In the genomic region with DNA sequence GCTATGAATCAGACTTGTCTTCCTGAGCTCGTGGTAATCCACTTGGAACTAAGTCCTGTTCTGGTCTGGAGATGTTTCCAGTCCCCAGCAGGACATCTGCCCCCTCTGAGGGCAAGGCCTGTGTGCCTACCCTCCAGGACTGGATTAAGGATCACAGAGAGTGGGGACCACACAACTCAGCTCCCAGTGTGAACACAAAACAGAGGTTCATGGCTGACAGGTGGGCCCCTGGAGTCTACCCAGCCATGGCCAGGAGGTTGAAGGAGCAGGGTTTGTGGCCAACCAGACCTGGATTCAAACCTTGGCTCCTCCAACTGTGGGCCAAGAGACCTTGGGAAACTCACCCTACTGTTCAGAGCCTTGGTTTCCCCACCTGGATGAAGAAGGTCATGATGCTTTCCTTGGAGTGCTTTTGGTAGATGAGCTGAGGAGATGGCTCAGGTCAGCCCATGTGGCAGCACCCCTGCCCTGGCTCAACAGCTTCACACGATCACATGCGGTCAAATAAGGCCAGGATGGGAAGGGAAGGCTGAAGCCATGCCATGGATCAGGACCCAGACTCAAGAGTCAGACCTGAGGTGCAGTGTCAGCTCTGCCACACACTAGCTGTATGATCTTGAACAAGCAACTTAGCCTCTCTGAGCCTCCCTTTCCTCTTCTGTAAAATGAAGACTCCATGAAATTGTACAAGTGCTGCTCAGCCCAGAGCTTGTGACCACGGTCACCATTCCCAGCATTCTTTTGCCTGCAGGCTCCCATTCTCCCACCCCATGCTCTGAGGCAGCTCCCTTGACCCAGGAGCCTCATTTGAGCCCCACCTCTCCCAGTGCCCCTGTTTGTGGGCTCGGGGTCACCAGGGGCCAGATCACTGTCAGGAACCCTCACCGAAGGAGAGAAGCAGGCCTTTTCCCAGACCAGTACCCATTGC, we compare ENCODE assay signal across 32 cellular contexts. TPM values are rescaled to one million over a fixed set of nuclear protein-coding genes. Genes with fewer than 3 reads are reported as not detected.
"Had no signal": no experiment of that assay in that cellular context is flagged by ENCODE, and none has a peak within 500 bp of the region (broad histone marks: within the 10 kb centered on the region; RNA-seq: fewer than 3 reads in every experiment).

No MANE protein-coding gene starts in this region.

- DNase-seq: activated CD4-positive, alpha-beta T cell treated with anti-CD3 and anti-CD28 coated beads for 4 hours; activated CD4-positive, alpha-beta T cell treated with anti-CD3 and anti-CD28 coated beads, Interleukin-2, amount 50 U/mL, for 48 hours; activated naive CD4-positive, alpha-beta T cell treated with Interleukin-2 at 50 U/mL for 16 hours; activated T-cell treated with anti-CD3 and anti-CD28 coated beads, Interleukin-2, amount 50 U/mL, for 72 hours; anterior cingulate cortex; body of pancreas; cortex of kidney; foreskin fibroblast; hippocampal formation; kidney; left colon; midbrain; naive thymus-derived CD4-positive, alpha-beta T cell; nucleus accumbens; right cardiac atrium; stimulated activated CD4-positive, alpha-beta T cell treated with anti-CD3 and anti-CD28 coated beads, Interleukin-12 subunit alpha, Interleukin-12 subunit beta, amount 100 ng/mL, for 4 hours; stimulated activated CD4-positive, alpha-beta T cell treated with anti-CD3 and anti-CD28 coated beads, Interleukin-4, amount 100 ng/mL, for 1 hour; T-helper 9 cell; thyroid gland; upper lobe of left lung had no signal

- H3K27me3 ChIP-seq: body of pancreas, cardiac muscle cell, stomach, thyroid gland, upper lobe of left lung had no signal

- H3K9me3 Mint-ChIP-seq: activated T-cell treated with anti-CD3 and anti-CD28 coated beads, Interleukin-2, amount 50 U/mL, for 72 hours; stimulated activated effector memory CD8-positive, alpha-beta T cell treated with anti-CD3 and anti-CD28 coated beads, Interleukin-12 subunit alpha, Interleukin-12 subunit beta, amount 100 ng/mL, for 72 hours; T-helper 1 cell treated with Interleukin-12 subunit alpha and Interleukin-12 subunit beta and Interleukin-4 antibody, amounts not matched to agents 30 μg/mL and 1 μg/mL, for 36 hours had no signal

- H2AFZ ChIP-seq: parathyroid adenoma had no signal

- H3K4me1 Mint-ChIP-seq: neural crest cell had no signal

- H3K36me3 Mint-ChIP-seq: stimulated activated effector memory CD8-positive, alpha-beta T cell treated with anti-CD3 and anti-CD28 coated beads, Interleukin-12 subunit alpha, Interleukin-12 subunit beta, amount 100 ng/mL, for 72 hours had no signal

- H3K79me2 ChIP-seq: parathyroid adenoma had no signal

- H3K27ac ChIP-seq: body of pancreas, cardiac muscle cell, parathyroid adenoma, skin epidermis, stomach, thyroid gland, upper lobe of left lung, VCaP had no signal

- H3K4me1 ChIP-seq: body of pancreas, parathyroid adenoma had no signal

- H3K27ac Mint-ChIP-seq: activated naive CD8-positive, alpha-beta T cell; activated T-cell treated with anti-CD3 and anti-CD28 coated beads, Interleukin-2, amount 50 U/mL, for 72 hours; naive thymus-derived CD4-positive, alpha-beta T cell; stimulated activated effector memory CD8-positive, alpha-beta T cell treated with anti-CD3 and anti-CD28 coated beads, Interleukin-12 subunit alpha, Interleukin-12 subunit beta, amount 100 ng/mL, for 72 hours; T-helper 1 cell treated with Interleukin-12 subunit alpha and Interleukin-12 subunit beta and Interleukin-4 antibody, amounts not matched to agents 30 μg/mL and 1 μg/mL, for 36 hours had no signal

- H3K4me3 ChIP-seq: body of pancreas, cardiac muscle cell, skin epidermis, stomach, thyroid gland, upper lobe of left lung had no signal

- H3K4me3 Mint-ChIP-seq: activated naive CD8-positive, alpha-beta T cell; activated T-cell treated with anti-CD3 and anti-CD28 coated beads, Interleukin-2, amount 50 U/mL, for 72 hours; naive thymus-derived CD4-positive, alpha-beta T cell; neural crest cell; stimulated activated effector memory CD8-positive, alpha-beta T cell treated with anti-CD3 and anti-CD28 coated beads, Interleukin-12 subunit alpha, Interleukin-12 subunit beta, amount 100 ng/mL, for 72 hours; T-helper 1 cell treated with Interleukin-12 subunit alpha and Interleukin-12 subunit beta and Interleukin-4 antibody, amounts not matched to agents 30 μg/mL and 1 μg/mL, for 36 hours had no signal

- H3K36me3 ChIP-seq: cardiac muscle cell, stomach, thyroid gland, upper lobe of left lung had no signal

- ATAC-seq: activated T-cell treated with anti-CD3 and anti-CD28 coated beads, Interleukin-2, amount 50 U/mL, for 72 hours; body of pancreas; left colon; naive thymus-derived CD4-positive, alpha-beta T cell; right cardiac atrium; stimulated activated effector memory CD8-positive, alpha-beta T cell treated with anti-CD3 and anti-CD28 coated beads, Interleukin-12 subunit alpha, Interleukin-12 subunit beta, amount 100 ng/mL, for 72 hours had no signal

- FAIRE-seq: endothelial cell of umbilical vein, kidney, TTC549 had no signal

- H3K9me3 ChIP-seq: body of pancreas, stomach, thyroid gland, upper lobe of left lung had no signal

- H3K9ac ChIP-seq: parathyroid adenoma had no signal

RNA-seq across cellular contexts. Expression of a gene that starts 27.3 kb away (rescaled TPM):
- total RNA-seq: activated CD8-positive, alpha-beta memory T cell treated with anti-CD3 and anti-CD28 coated beads for 36 hours; activated T-cell treated with anti-CD3 and anti-CD28 coated beads, Interleukin-2, amount 50 U/mL, for 72 hours; naive thymus-derived CD4-positive, alpha-beta T cell had no signal
- polyA plus RNA-seq: naive thymus-derived CD4-positive, alpha-beta T cell had no signal
